In the genomic region with DNA sequence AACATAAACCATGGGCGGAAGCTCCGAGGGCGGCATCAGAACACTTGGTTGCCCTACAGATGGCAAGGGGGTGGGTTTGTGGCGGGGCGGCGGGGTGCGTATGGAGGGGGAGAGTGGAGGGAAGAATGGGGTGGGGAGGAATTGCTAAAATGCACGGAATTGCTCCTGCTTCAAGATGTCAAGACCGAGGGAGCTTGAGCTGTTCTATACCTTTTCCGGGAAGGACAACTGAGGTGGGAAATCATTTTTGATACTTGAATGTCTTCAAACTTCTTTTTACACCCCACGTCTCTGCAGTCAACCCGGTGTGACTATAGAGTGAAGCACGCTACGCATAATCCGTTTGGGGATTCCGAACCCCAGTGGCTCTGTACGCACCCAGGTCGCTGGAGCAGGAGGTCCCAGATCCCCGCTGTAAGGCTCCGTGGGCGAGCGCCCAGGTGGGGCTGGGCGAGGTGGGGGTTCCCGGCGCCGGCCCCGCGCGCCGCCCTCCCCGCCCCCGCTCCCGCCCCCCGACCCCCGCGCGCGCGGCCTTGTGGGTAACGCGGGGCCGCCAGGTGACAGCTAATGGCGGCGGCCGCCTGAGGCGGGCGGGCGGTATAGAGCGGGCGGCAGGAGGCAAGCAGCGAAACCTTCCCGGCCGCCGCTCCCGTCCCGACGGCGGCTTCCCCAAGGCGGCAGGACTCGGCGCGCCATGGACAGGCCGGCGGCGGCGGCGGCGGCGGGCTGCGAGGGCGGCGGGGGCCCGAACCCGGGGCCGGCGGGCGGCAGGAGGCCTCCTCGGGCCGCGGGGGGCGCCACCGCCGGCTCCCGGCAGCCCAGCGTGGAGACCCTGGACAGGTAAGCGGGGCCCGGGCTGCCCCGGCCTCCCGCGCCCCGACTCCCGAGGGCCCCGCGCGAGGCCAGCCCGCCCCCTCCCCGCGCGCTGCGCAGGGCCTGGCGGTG, we compare ENCODE assay signal across 1 cellular context.
TF ChIP-seq lines count a peak whose summit lies in the region.

A gene (plus strand): TSS at position 560 of the 945 bp plus-strand sequence. CDS start 135 bp downstream, at position 695.

TF ChIP-seq in SK-N-SH treated with all-trans-retinoic acid at 6 μM for 48 hours, 23 proteins besides CTCF, POLR2A, EP300 and RAD21 (continued from another document):
- TF ChIP-seq, protein P1, sequence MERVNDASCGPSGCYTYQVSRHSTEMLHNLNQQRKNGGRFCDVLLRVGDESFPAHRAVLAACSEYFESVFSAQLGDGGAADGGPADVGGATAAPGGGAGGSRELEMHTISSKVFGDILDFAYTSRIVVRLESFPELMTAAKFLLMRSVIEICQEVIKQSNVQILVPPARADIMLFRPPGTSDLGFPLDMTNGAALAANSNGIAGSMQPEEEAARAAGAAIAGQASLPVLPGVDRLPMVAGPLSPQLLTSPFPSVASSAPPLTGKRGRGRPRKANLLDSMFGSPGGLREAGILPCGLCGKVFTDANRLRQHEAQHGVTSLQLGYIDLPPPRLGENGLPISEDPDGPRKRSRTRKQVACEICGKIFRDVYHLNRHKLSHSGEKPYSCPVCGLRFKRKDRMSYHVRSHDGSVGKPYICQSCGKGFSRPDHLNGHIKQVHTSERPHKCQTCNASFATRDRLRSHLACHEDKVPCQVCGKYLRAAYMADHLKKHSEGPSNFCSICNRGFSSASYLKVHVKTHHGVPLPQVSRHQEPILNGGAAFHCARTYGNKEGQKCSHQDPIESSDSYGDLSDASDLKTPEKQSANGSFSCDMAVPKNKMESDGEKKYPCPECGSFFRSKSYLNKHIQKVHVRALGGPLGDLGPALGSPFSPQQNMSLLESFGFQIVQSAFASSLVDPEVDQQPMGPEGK (CRISPR knock-in tag; IDR thresholded peaks at IDR 0.05; ENCODE audit: borderline replicate concordance): no peak
- no peak for TF ChIP-seq ESRRG (CRISPR knock-in tag; IDR thresholded peaks at IDR 0.05)
- no peak for TF ChIP-seq ISL1 (CRISPR knock-in tag; IDR thresholded peaks at IDR 0.05)
- TF ChIP-seq PPARA (CRISPR knock-in tag; IDR thresholded peaks at IDR 0.05; ENCODE audit: borderline replicate concordance): no peak
- TF ChIP-seq ZNF70 (CRISPR knock-in tag; IDR thresholded peaks at IDR 0.05): no peak
- no peak for TF ChIP-seq OSR1 (CRISPR knock-in tag; IDR thresholded peaks at IDR 0.05)
- no peak for TF ChIP-seq RARB (CRISPR knock-in tag; IDR thresholded peaks at IDR 0.05)
- TF ChIP-seq TCF4 (CRISPR knock-in tag; IDR thresholded peaks at IDR 0.05; ENCODE audit: borderline replicate concordance): no peak
